Comparison of ENCODE assay signal across 15 cellular contexts in the genomic region with DNA sequence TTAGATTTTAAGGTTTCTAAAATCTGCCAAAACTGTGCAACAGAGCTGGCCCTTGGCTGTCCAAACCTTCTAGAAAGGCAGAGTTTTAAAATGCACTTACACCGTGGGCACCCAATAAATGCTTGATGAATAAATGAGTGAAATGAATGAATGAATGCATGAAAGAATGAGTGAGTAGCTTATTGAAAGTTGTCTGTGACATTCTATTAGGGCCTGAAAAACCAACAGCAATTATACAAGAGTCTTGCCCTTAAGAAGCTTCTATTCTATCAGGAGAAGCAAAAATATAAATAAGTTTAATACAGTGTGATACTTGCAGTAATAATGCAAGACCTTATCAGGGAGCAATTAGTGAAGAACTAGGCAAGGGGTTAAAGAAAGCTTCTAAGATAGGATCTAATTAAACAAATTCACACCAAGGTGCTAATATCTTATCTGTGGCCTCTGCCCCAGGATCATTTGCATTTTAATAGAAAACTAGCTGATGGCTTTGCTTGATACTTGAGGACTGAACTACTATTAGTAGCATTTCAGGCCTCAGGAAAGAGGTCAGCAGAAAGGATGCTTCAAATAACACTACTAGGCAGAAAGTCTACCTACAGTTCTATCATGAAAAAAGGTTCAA.
DNase-seq lines count a peak whose midpoint lies in the region; ATAC-seq and TF ChIP-seq lines count a peak whose summit lies in the region.
"Had no signal": no experiment of that assay in that cellular context is flagged by ENCODE, and none has a peak within 500 bp of the region (broad histone marks: within the 10 kb centered on the region; RNA-seq: fewer than 3 reads in every experiment).

No MANE protein-coding gene starts in this region.

- no peaks in the 10 kb centered on the region for H3K9me2 ChIP-seq in Karpas-422 (replicated peaks; ENCODE audit: insufficient read depth, low read length)

- H3K9me3 ChIP-seq in Karpas-422 (ENCODE audit: low read length) = no peaks in the 10 kb centered on the region
- H3K9me3 ChIP-seq: HAP-1 had no signal

- no peaks in the 10 kb centered on the region for H4K20me1 ChIP-seq in Karpas-422 (ENCODE audit: insufficient read depth, low read depth, low read length)

- H3K36me3 ChIP-seq in Karpas-422 (ENCODE audit: insufficient read depth, low read length) = no peaks in the 10 kb centered on the region
- H3K36me3 ChIP-seq: HAP-1 had no signal

- H3K27ac Mint-ChIP-seq in natural killer cell treated with Interleukin-12 subunit alpha and Interleukin-12 subunit beta and Interleukin-15 and Interleukin-18, amount 100 ng/mL, for 72 hours = peak overlapping the region; percentile 63 to 74
- H3K27ac Mint-ChIP-seq in natural killer cell = peak overlapping the region in 1 of 2 donors; percentile 13
- H3K27ac Mint-ChIP-seq in effector memory CD8-positive, alpha-beta T cell = peak overlapping the region; percentile 49 to 51
- H3K27ac Mint-ChIP-seq: CD4-positive, alpha-beta T cell had no signal

- no peaks in the 10 kb centered on the region for H3K79me2 ChIP-seq in Karpas-422 (ENCODE audit: low read length)

- H2AFZ ChIP-seq in Karpas-422 (ENCODE audit: low read length) = no peak overlapping the region

- no peak for TF ChIP-seq CTCF in natural killer cell (IDR thresholded peaks at IDR 0.05)

- H3K27me3 Mint-ChIP-seq in natural killer cell treated with Interleukin-12 subunit alpha and Interleukin-12 subunit beta and Interleukin-15 and Interleukin-18, amount 100 ng/mL, for 72 hours = no peaks in the 10 kb centered on the region
- no peaks in the 10 kb centered on the region for H3K27me3 Mint-ChIP-seq in natural killer cell (ENCODE audit: low read depth in 2 of 2)
- no peaks in the 10 kb centered on the region for H3K27me3 Mint-ChIP-seq in effector memory CD8-positive, alpha-beta T cell
- H3K27me3 Mint-ChIP-seq: CD4-positive, alpha-beta T cell had no signal

- no peak overlapping the region for H3K4me2 ChIP-seq in Karpas-422 (ENCODE audit: low read depth, low read length, poor library complexity, severe bottlenecking)
- H3K4me2 ChIP-seq: BLaER1 treated with 17β-estradiol and CSF1 and Interleukin-3, amounts not matched to agents 10 nM and 100 nM had no signal

- H3K4me1 ChIP-seq in Karpas-422 (ENCODE audit: low read length) = peaks cover 49% of the 10 kb centered on the region
- H3K4me1 ChIP-seq: BLaER1 treated with 17β-estradiol and CSF1 and Interleukin-3, amounts not matched to agents 10 nM and 100 nM had no signal

- intact Hi-C loops in natural killer cell (cut with micrococcal nuclease) = no loop called here

- H3K4me3 Mint-ChIP-seq in natural killer cell treated with Interleukin-12 subunit alpha and Interleukin-12 subunit beta and Interleukin-15 and Interleukin-18, amount 100 ng/mL, for 72 hours = no peak overlapping the region
- H3K4me3 Mint-ChIP-seq in natural killer cell = no peak overlapping the region
- no peak overlapping the region for H3K4me3 Mint-ChIP-seq in effector memory CD8-positive, alpha-beta T cell
- H3K4me3 Mint-ChIP-seq: CD4-positive, alpha-beta T cell had no signal

- ATAC-seq in natural killer cell treated with Interleukin-12 subunit alpha and Interleukin-12 subunit beta and Interleukin-15 and Interleukin-18, amount 100 ng/mL, for 72 hours = no peak
- no peak for ATAC-seq in natural killer cell
- ATAC-seq in effector memory CD8-positive, alpha-beta T cell (replicated peaks) = no peak
- ATAC-seq in HG02642 (IDR thresholded peaks at IDR 0.05; ENCODE audit: poor library complexity, unreplicated experiment) = no peak
- no peak for ATAC-seq in HG03097 (IDR thresholded peaks at IDR 0.05; ENCODE audit: low FRiP score, unreplicated experiment)
- ATAC-seq: K562 had no signal

- H3K27ac ChIP-seq in Karpas-422 (ENCODE audit: low read length) = no peak overlapping the region
- H3K27ac ChIP-seq: BLaER1 treated with 17β-estradiol and CSF1 and Interleukin-3, amounts not matched to agents 10 nM and 100 nM; HL-60 had no signal

- H3K4me1 Mint-ChIP-seq in natural killer cell treated with Interleukin-12 subunit alpha and Interleukin-12 subunit beta and Interleukin-15 and Interleukin-18, amount 100 ng/mL, for 72 hours (ENCODE audit: low read depth in 2 of 2) = peaks cover 45 to 56% of the 10 kb centered on the region in 2 donors
- peaks cover 17 to 26% of the 10 kb centered on the region in 2 donors for H3K4me1 Mint-ChIP-seq in natural killer cell
- peaks cover 33 to 60% of the 10 kb centered on the region in 2 donors for H3K4me1 Mint-ChIP-seq in effector memory CD8-positive, alpha-beta T cell (ENCODE audit: low read depth in 2 of 2)

- H3K9me3 Mint-ChIP-seq in natural killer cell treated with Interleukin-12 subunit alpha and Interleukin-12 subunit beta and Interleukin-15 and Interleukin-18, amount 100 ng/mL, for 72 hours = no peaks in the 10 kb centered on the region
- H3K9me3 Mint-ChIP-seq in natural killer cell = no peaks in the 10 kb centered on the region
- H3K9me3 Mint-ChIP-seq in effector memory CD8-positive, alpha-beta T cell = no peaks in the 10 kb centered on the region
- H3K9me3 Mint-ChIP-seq: CD4-positive, alpha-beta T cell had no signal

- no peaks in the 10 kb centered on the region for H3K27me3 ChIP-seq in Karpas-422 (ENCODE audit: low read length)
- H3K27me3 ChIP-seq: BLaER1 treated with 17β-estradiol and CSF1 and Interleukin-3, amounts not matched to agents 10 nM and 100 nM had no signal

- H3K36me3 Mint-ChIP-seq in natural killer cell treated with Interleukin-12 subunit alpha and Interleukin-12 subunit beta and Interleukin-15 and Interleukin-18, amount 100 ng/mL, for 72 hours = peaks cover 15% of the 10 kb centered on the region
- no peaks in the 10 kb centered on the region for H3K36me3 Mint-ChIP-seq in natural killer cell
- H3K36me3 Mint-ChIP-seq in effector memory CD8-positive, alpha-beta T cell (ENCODE audit: insufficient read depth) = peaks cover 6% of the 10 kb centered on the region

- no peak for DNase-seq in natural killer cell treated with Interleukin-12 subunit alpha and Interleukin-12 subunit beta and Interleukin-15 and Interleukin-18, amount 100 ng/mL, for 72 hours (ENCODE audit: low spot score)
- DNase-seq in natural killer cell (no peak), Karpas-422 (peak; percentile 61), NCI-H2196 (lab: John Stamatoyannopoulos, UW; ENCODE audit: unreplicated experiment) (no peak)
- no peak for DNase-seq in effector memory CD8-positive, alpha-beta T cell
- DNase-seq: ACHN; CD4-positive, alpha-beta T cell; DMS153; DND-41 had no signal

- H3K9ac ChIP-seq in Karpas-422 (ENCODE audit: low read length) = no peak overlapping the region
- H3K9ac ChIP-seq: BLaER1 treated with 17β-estradiol and CSF1 and Interleukin-3, amounts not matched to agents 10 nM and 100 nM had no signal

- H3K4me3 ChIP-seq in Karpas-422 (ENCODE audit: low read length) = no peak overlapping the region
- H3K4me3 ChIP-seq: BLaER1 treated with 17β-estradiol and CSF1 and Interleukin-3, amounts not matched to agents 10 nM and 100 nM; HAP-1; K562 had no signal
